Comparison of ENCODE assay signal across 27 cellular contexts in genomic region chr6:96886519-96886918, GRCh38. TPM values are rescaled to one million over a fixed set of nuclear protein-coding genes. Genes with fewer than 3 reads are reported as not detected.
DNase-seq lines count a peak whose midpoint lies in the region; ATAC-seq, FAIRE-seq and TF ChIP-seq lines count a peak whose summit lies in the region.
"Had no signal": no experiment of that assay in that cellular context is flagged by ENCODE, and none has a peak within 500 bp of the region (broad histone marks: within the 10 kb centered on the region; RNA-seq: fewer than 3 reads in every experiment).

No MANE protein-coding gene starts in this region.

- H3K18ac ChIP-seq in IMR-90 (ENCODE audit: low read depth, low read length): no peak overlapping the region

- FAIRE-seq in K562 (lab: Jason Lieb, UNC): no peak
- FAIRE-seq: A204.1, GM12878, GM12892, GM18507 had no signal

- H3K14ac ChIP-seq in IMR-90 (replicated peaks; ENCODE audit: low read depth, low read length): no peak overlapping the region

- H3K79me2 ChIP-seq in KMS-11 (ENCODE audit: insufficient read depth, low read depth) (no peaks in the 10 kb centered on the region), K562 (ENCODE audit: control insufficient read depth, insufficient read depth, low read length) (no peaks in the 10 kb centered on the region)

- H3K4me2 ChIP-seq in IMR-90 (ENCODE audit: low read depth, low read length): no peak overlapping the region
- H3K4me2 ChIP-seq in KMS-11: 0 out of 2 replicates have a peak overlapping the region, but pooled peaks have one; percentile 38
- no peak overlapping the region for H3K4me2 ChIP-seq in K562 (ENCODE audit: insufficient read depth, low read length)
- H3K4me2 ChIP-seq: BLaER1 had no signal

- intact Hi-C loops in IMR-90 (cut with micrococcal nuclease): no loop called here
- intact Hi-C loops in K562 (cut with micrococcal nuclease): loop anchor here (10.0 kb wide), 1 partner anchor 342 kb away; no protein-coding TSS in a partner anchor

- H4K20me1 ChIP-seq in IMR-90 (ENCODE audit: insufficient read depth, low read length) (no peaks in the 10 kb centered on the region), KMS-11 (ENCODE audit: insufficient read depth) (no peaks in the 10 kb centered on the region), K562 (replicated peaks; ENCODE audit: control insufficient read depth, insufficient read depth, low read length) (no peaks in the 10 kb centered on the region)

- no peak overlapping the region for H4K8ac ChIP-seq in IMR-90 (ENCODE audit: low read depth in 2 of 2, low read length in 2 of 2)

- H2AFZ ChIP-seq in IMR-90 (replicated peaks; ENCODE audit: low read length, poor library complexity) (no peak overlapping the region), KMS-11 (ENCODE audit: low read depth) (no peak overlapping the region), K562 (ENCODE audit: low read depth, low read length) (no peak overlapping the region)

- no peak overlapping the region for H3K56ac ChIP-seq in IMR-90 (ENCODE audit: extremely low read depth, insufficient read depth, low read length)

- TF ChIP-seq RAD21 in IMR-90 (IDR thresholded peaks at IDR 0.05; ENCODE audit: low read length) (no peak), K562 (CRISPR knock-in tag; conservative IDR thresholded peaks at IDR 0.05 in 1 of 2, IDR thresholded peaks at IDR 0.05 in 1 of 2) (no peak)

- in situ Hi-C loops in IMR-90 (cut with MboI; ENCODE audit: low sequenced_read_pairs) (no loop called here), K562 (cut with MboI) (no loop called here)

- H3K4me1 ChIP-seq in IMR-90 (ENCODE audit: control insufficient read depth, insufficient read depth, low read length): no peaks in the 10 kb centered on the region
- peaks cover 32% of the 10 kb centered on the region for H3K4me1 ChIP-seq in KMS-11 (ENCODE audit: low read depth, poor library complexity, severe bottlenecking)
- no peaks in the 10 kb centered on the region for H3K4me1 ChIP-seq in K562 (replicated peaks in 1 of 2; ENCODE audit: control insufficient read depth in 2 of 2, insufficient read depth in 2 of 2, low read length in 2 of 2)
- H3K4me1 ChIP-seq: BE2C had no signal

- CTCF ChIA-PET in IMR-90 (lab: Yijun Ruan, JAX) (no interaction called here), K562 (lab: Yijun Ruan, JAX; ENCODE audit: low intra/inter-chr PET ratio) (no interaction called here)

- H3K27ac ChIP-seq in IMR-90 (ENCODE audit: insufficient read depth, low read length) (no peak overlapping the region), KMS-11 (no peak overlapping the region), K562 (ENCODE audit: extremely low read depth, low read depth, low read length) (no peak overlapping the region)
- H3K27ac ChIP-seq: BLaER1 had no signal

- H2BK15ac ChIP-seq in IMR-90 (ENCODE audit: low read depth, low read length): no peak overlapping the region

- no peak overlapping the region for H2BK20ac ChIP-seq in IMR-90 (ENCODE audit: low read depth, low read length)

- peaks cover 4% of the 10 kb centered on the region for H3K36me3 ChIP-seq in IMR-90 (ENCODE audit: control insufficient read depth, insufficient read depth, low read length)
- no peaks in the 10 kb centered on the region for H3K36me3 ChIP-seq in KMS-11 (ENCODE audit: insufficient read depth)
- peaks cover 12% of the 10 kb centered on the region for H3K36me3 ChIP-seq in K562 (ENCODE audit: control insufficient read depth, insufficient read depth, low read length)

- TF ChIP-seq CTCF in IMR-90 (conservative IDR thresholded peaks at IDR 0.05; ENCODE audit: low read depth, low read length): no peak
- TF ChIP-seq CTCF in KMS-11 (conservative IDR thresholded peaks at IDR 0.05; ENCODE audit: low read depth, low read length): no peak
- no peak for TF ChIP-seq CTCF in K562 (IDR thresholded peaks at IDR 0.05 in 2 of 3, conservative IDR thresholded peaks at IDR 0.05 in 1 of 3; ENCODE audit: insufficient read depth in 2 of 3, low read depth in 1 of 3, low read length in 3 of 3)

- H2AK5ac ChIP-seq in IMR-90 (ENCODE audit: low read depth, low read length): no peak overlapping the region

- no peak overlapping the region for H3K4me3 ChIP-seq in IMR-90 (ENCODE audit: insufficient read depth, low read depth, low read length)
- H3K4me3 ChIP-seq in KMS-11 (IDR thresholded peaks at IDR 0.05; ENCODE audit: insufficient read depth, low read depth, low read length): no peak overlapping the region
- H3K4me3 ChIP-seq in K562: no peak overlapping the region
- H3K4me3 ChIP-seq: BLaER1, GM12878 had no signal

- H2BK120ac ChIP-seq in IMR-90 (ENCODE audit: low read depth, low read length): no peak overlapping the region

- no peaks in the 10 kb centered on the region for H3K9me1 ChIP-seq in IMR-90 (ENCODE audit: insufficient read depth, low read length)
- no peaks in the 10 kb centered on the region for H3K9me1 ChIP-seq in K562 (ENCODE audit: control insufficient read depth, insufficient read depth, low read length)

- TF ChIP-seq EP300 in K562 (IDR thresholded peaks at IDR 0.05; ENCODE audit: low read length): no peak

- no peak overlapping the region for H2BK5ac ChIP-seq in IMR-90 (ENCODE audit: low read depth, low read length, poor library complexity, severe bottlenecking)

- no peaks in the 10 kb centered on the region for H3K9me3 ChIP-seq in IMR-90 (ENCODE audit: control insufficient read depth, insufficient read depth, low read length)
- no peaks in the 10 kb centered on the region for H3K9me3 ChIP-seq in K562 (replicated peaks; ENCODE audit: control insufficient read depth, insufficient read depth, low read depth, low read length)
- H3K9me3 ChIP-seq: BE2C, BLaER1 had no signal

- dilution Hi-C loops in IMR-90 (cut with HindIII; ENCODE audit: low sequenced_read_pairs, unreplicated experiment): no loop called here

- no peak overlapping the region for H4K5ac ChIP-seq in IMR-90 (ENCODE audit: low read depth, low read length)

- H3K27me3 ChIP-seq in IMR-90 (ENCODE audit: control insufficient read depth, insufficient read depth, low read length) (peaks cover 6% of the 10 kb centered on the region), KMS-11 (ENCODE audit: insufficient read depth, low read depth) (no peaks in the 10 kb centered on the region), K562 (ENCODE audit: control insufficient read depth in 2 of 2, insufficient read depth in 2 of 2, low read length in 2 of 2) (no peaks in the 10 kb centered on the region; a peak in 1 of 5 replicates)
- H3K27me3 ChIP-seq: BE2C, BLaER1 had no signal

- ATAC-seq in IMR-90 (ENCODE audit: low read depth): no peak
- no peak for ATAC-seq in K562
- no peak for ATAC-seq in HG03095 (IDR thresholded peaks at IDR 0.05; ENCODE audit: unreplicated experiment)
- ATAC-seq: GM12878 had no signal

- H3K9ac ChIP-seq in IMR-90 (ENCODE audit: low read depth, low read length) (no peak overlapping the region), KMS-11 (no peak overlapping the region), K562 (ENCODE audit: insufficient read depth in 1 of 2, low read depth in 2 of 2, low read length in 2 of 2) (no peak overlapping the region)
- H3K9ac ChIP-seq: BLaER1 had no signal

- DNase-seq in IMR-90 (no peak), K562 (ENCODE audit: extremely low read depth in 1 of 4, low spot score in 3 of 4) (no peak), foreskin melanocyte (no peak)
- DNase-seq: 8988T; ACHN; BE2C; C1 segment of cervical spinal cord; CD4-positive, alpha-beta memory T cell; CD4-positive, CD25-positive, alpha-beta regulatory T cell; CD8-positive, alpha-beta memory T cell; COR-L47; DMS 273 treated with DMSO at 0.1 percent for 48 hours; DMS153; DMS53; DMS79; DND-41; EL; GDM1 had no signal

- H3K79me1 ChIP-seq in IMR-90 (ENCODE audit: low read depth in 1 of 2, low read length in 2 of 2): no peaks in the 10 kb centered on the region

- POLR2A ChIA-PET in IMR-90 (lab: Charles Lee; ENCODE audit: unreplicated experiment): no interaction called here
- POLR2A ChIA-PET in K562 (lab: Yijun Ruan, JAX): interaction anchor here (1.7 kb wide), 1 partner anchor 21 kb away, joined by 3 read pairs; no protein-coding TSS in a partner anchor

- H2AK9ac ChIP-seq in IMR-90 (replicated peaks; ENCODE audit: low read depth, low read length, poor library complexity): no peak overlapping the region

- TF ChIP-seq POLR2A in IMR-90 (IDR thresholded peaks at IDR 0.05; ENCODE audit: low read depth, low read length): no peak
- TF ChIP-seq POLR2A in K562 (conservative IDR thresholded peaks at IDR 0.05): no peak

- no peak overlapping the region for H4K91ac ChIP-seq in IMR-90 (ENCODE audit: insufficient read depth, low read depth, low read length)

- WGBS in IMR-90 (ENCODE audit: extremely low coverage in 2 of 2, insufficient read length in 1 of 2), 2 experiments: no CpG with 5 or more reads among the region's 1 CpG
- 0% methylated on average over 1 of the region's 1 CpG for WGBS in K562 (ENCODE audit: insufficient coverage, low coverage, missing lambda C conversion rate)

- H3K23ac ChIP-seq in IMR-90 (ENCODE audit: low read depth, low read length): no peak overlapping the region

- H3K4ac ChIP-seq in IMR-90 (ENCODE audit: low read depth, low read length): no peak overlapping the region

- BruUV-seq in IMR-90 (replicated peaks; lab: Mats Ljungman, UMichigan) (no TSS peak), K562 (replicated peaks; lab: Mats Ljungman, UMichigan) (no TSS peak)

RNA-seq across cellular contexts. Expression of gene NDUFAF4, which starts 11.2 kb away (rescaled TPM):
- 6.3 and 13.9 TPM in 2 replicates for total RNA-seq in IMR-90 (2012; rRNA removed)
- 13.4 and 20.4 TPM in 2 replicates for polyA plus RNA-seq in IMR-90 (2012; rRNA removed)
- 1.3 and 3.3 TPM in 2 replicates for polyA plus RNA-seq in IMR-90 (2012; cell fraction: cytosol; rRNA removed)
- polyA plus RNA-seq in IMR-90 (2012; cell fraction: nucleus; rRNA removed; ENCODE audit: low replicate concordance): 0.46 and 3.8 TPM in 2 replicates
- 7.0 and 13.0 TPM in 2 replicates for total RNA-seq in K562 (2011; cell fraction: chromatin; rRNA removed; ENCODE audit: low replicate concordance)
- total RNA-seq in K562 (2011; cell fraction: nucleolus; rRNA removed): 5.3 and 5.7 TPM in 2 replicates
- 8.4 and 12.9 TPM in 2 replicates for total RNA-seq in K562 (2011; cell fraction: nucleoplasm; rRNA removed)
- total RNA-seq in K562 (2014; rRNA removed): 45.0 and 54.0 TPM in 2 replicates
- total RNA-seq in K562 (2014; rRNA removed; fragmentation: Illumina TruSeq; extraction: Trizol): 151 and 180 TPM in 2 replicates
- 100 and 111 TPM in 2 replicates for total RNA-seq in K562 (2015; rRNA removed; fragmentation: Illumina TruSeq; extraction: Trizol)
- total RNA-seq in K562 (2021): 127 and 142 TPM in 2 replicates
- polyA plus RNA-seq in K562 (2011; rRNA removed): 146 and 171 TPM in 2 replicates
- polyA plus RNA-seq in K562 (2011; cell fraction: cytosol; rRNA removed): 16.7 and 34.7 TPM in 2 replicates
- polyA plus RNA-seq in K562 (2011; cell fraction: nucleus; rRNA removed): 11.1 and 19.6 TPM in 2 replicates
- polyA plus RNA-seq in K562 (2012): 77.0 and 108 TPM in 2 replicates
- 106 and 136 TPM in 2 replicates for polyA plus RNA-seq in K562 (2014; fragmentation: Illumina TruSeq; extraction: Trizol)
- polyA plus RNA-seq in K562 (2014; fragmentation: Nextera tagmentation; extraction: Ambion mirVana): 100 to 1,000 TPM; 361 to 418 TPM
- polyA plus RNA-seq in K562 (2014; rRNA removed): 115 and 117 TPM in 2 replicates
- 37.5 and 40.5 TPM in 2 replicates for polyA minus RNA-seq in K562 (2011; rRNA and poly(A)+ RNA removed)
- polyA minus RNA-seq in K562 (2011; cell fraction: cytosol; rRNA and poly(A)+ RNA removed): 36.0 and 36.3 TPM in 2 replicates
- 6.6 and 15.2 TPM in 2 replicates for polyA minus RNA-seq in K562 (2011; cell fraction: nucleus; rRNA and poly(A)+ RNA removed)

RNA-seq across cellular contexts. Expression of gene KLHL32, which starts 38.0 kb away (rescaled TPM):
- total RNA-seq in IMR-90 (2012; rRNA removed) (not detected in 2 replicates), K562 (2014; rRNA removed) (0.59 and 0.86 TPM in 2 replicates), K562 (2014; rRNA removed; fragmentation: Illumina TruSeq; extraction: Trizol) (0.57 and 0.58 TPM in 2 replicates), K562 (2015; rRNA removed; fragmentation: Illumina TruSeq; extraction: Trizol) (0.34 and 0.58 TPM in 2 replicates), K562 (2021) (0.55 and 0.81 TPM in 2 replicates)
- polyA plus RNA-seq in IMR-90 (2012; rRNA removed) (0.02 TPM in 1 of 2 replicates, not detected in the other), K562 (2011; rRNA removed) (0.60 and 1.5 TPM in 2 replicates), K562 (2014; fragmentation: Illumina TruSeq; extraction: Trizol) (0.39 and 0.49 TPM in 2 replicates), K562 (2014; fragmentation: Nextera tagmentation; extraction: Ambion mirVana) (under 1 TPM; 0.53 to 0.69 TPM), K562 (2014; rRNA removed) (0.25 and 1.3 TPM in 2 replicates)
- not detected in 2 replicates for polyA plus RNA-seq in IMR-90 (2012; cell fraction: cytosol; rRNA removed)
- polyA plus RNA-seq in IMR-90 (2012; cell fraction: nucleus; rRNA removed; ENCODE audit: low replicate concordance): not detected in 2 replicates
- total RNA-seq in K562 (2011; cell fraction: chromatin; rRNA removed; ENCODE audit: low replicate concordance): 1.7 and 2.6 TPM in 2 replicates
- 0.92 and 1.0 TPM in 2 replicates for total RNA-seq in K562 (2011; cell fraction: nucleolus; rRNA removed)
- 1.8 and 2.4 TPM in 2 replicates for total RNA-seq in K562 (2011; cell fraction: nucleoplasm; rRNA removed)
- polyA plus RNA-seq in K562 (2011; cell fraction: cytosol; rRNA removed): 0.78 and 1.3 TPM in 2 replicates
- polyA plus RNA-seq in K562 (2011; cell fraction: nucleus; rRNA removed): 1.1 and 1.6 TPM in 2 replicates
- polyA plus RNA-seq in K562 (2012): 0.40 and 0.62 TPM in 2 replicates
- 2.0 and 2.2 TPM in 2 replicates for polyA minus RNA-seq in K562 (2011; rRNA and poly(A)+ RNA removed)
- polyA minus RNA-seq in K562 (2011; cell fraction: cytosol; rRNA and poly(A)+ RNA removed): 0.48 TPM in 1 of 2 replicates, not detected in the other
- 2.2 and 5.2 TPM in 2 replicates for polyA minus RNA-seq in K562 (2011; cell fraction: nucleus; rRNA and poly(A)+ RNA removed)
- total RNA-seq: G401 had no signal
- polyA plus RNA-seq: CD14-positive monocyte had no signal

RNA-seq across cellular contexts. Expression of gene GPR63, which starts 49.2 kb away (rescaled TPM):
- total RNA-seq in IMR-90 (2012; rRNA removed) (0.36 and 0.56 TPM in 2 replicates), K562 (2014; rRNA removed) (1.6 and 2.3 TPM in 2 replicates), K562 (2014; rRNA removed; fragmentation: Illumina TruSeq; extraction: Trizol) (4.4 and 4.7 TPM in 2 replicates), K562 (2015; rRNA removed; fragmentation: Illumina TruSeq; extraction: Trizol) (2.9 and 3.4 TPM in 2 replicates), K562 (2021) (3.6 and 3.7 TPM in 2 replicates)
- polyA plus RNA-seq in IMR-90 (2012; rRNA removed) (0.32 and 0.44 TPM in 2 replicates), K562 (2011; rRNA removed) (4.5 and 4.7 TPM in 2 replicates), K562 (2014; fragmentation: Illumina TruSeq; extraction: Trizol) (3.7 and 5.1 TPM in 2 replicates), K562 (2014; fragmentation: Nextera tagmentation; extraction: Ambion mirVana) (1 to 10 TPM; 2.1 to 2.5 TPM), K562 (2014; rRNA removed) (3.7 and 4.3 TPM in 2 replicates)
- polyA plus RNA-seq in IMR-90 (2012; cell fraction: cytosol; rRNA removed): 0.11 TPM in 2 replicates
- polyA plus RNA-seq in IMR-90 (2012; cell fraction: nucleus; rRNA removed; ENCODE audit: low replicate concordance): 0.20 and 0.94 TPM in 2 replicates
- total RNA-seq in K562 (2011; cell fraction: chromatin; rRNA removed; ENCODE audit: low replicate concordance): 4.7 and 10.4 TPM in 2 replicates
- 2.8 and 3.4 TPM in 2 replicates for total RNA-seq in K562 (2011; cell fraction: nucleolus; rRNA removed)
- total RNA-seq in K562 (2011; cell fraction: nucleoplasm; rRNA removed): 10.4 and 17.1 TPM in 2 replicates
- 2.4 and 4.2 TPM in 2 replicates for polyA plus RNA-seq in K562 (2011; cell fraction: cytosol; rRNA removed)
- 6.6 and 6.7 TPM in 2 replicates for polyA plus RNA-seq in K562 (2011; cell fraction: nucleus; rRNA removed)
- polyA plus RNA-seq in K562 (2012): 1.9 and 2.2 TPM in 2 replicates
- 4.4 and 5.5 TPM in 2 replicates for polyA minus RNA-seq in K562 (2011; rRNA and poly(A)+ RNA removed)
- polyA minus RNA-seq in K562 (2011; cell fraction: cytosol; rRNA and poly(A)+ RNA removed): 2.6 and 3.4 TPM in 2 replicates
- polyA minus RNA-seq in K562 (2011; cell fraction: nucleus; rRNA and poly(A)+ RNA removed): 3.1 and 3.8 TPM in 2 replicates
- total RNA-seq: G401 had no signal
